In genomic region chr2:95992520-95993272, GRCh38 we compare ENCODE assay signal across 8 cellular contexts. TPM values are rescaled to one million over a fixed set of nuclear protein-coding genes. Genes with fewer than 3 reads are reported as not detected.
DNase-seq lines count a peak whose midpoint lies in the region; ATAC-seq and TF ChIP-seq lines count a peak whose summit lies in the region.
"Not testable (repeated sequence)": the region's sequence is repeated elsewhere in the genome, so short reads cannot be mapped to it uniquely, and the experiment has no call there.

No MANE protein-coding gene starts in this region.

- H3K36me3 Mint-ChIP-seq in CD14-positive monocyte = not testable (repeated sequence)

- TF ChIP-seq CTCF in CD14-positive monocyte (IDR thresholded peaks at IDR 0.05) = peak; percentile 92
- peak; percentile 100 for TF ChIP-seq CTCF in foreskin keratinocyte (conservative IDR thresholded peaks at IDR 0.05)

- H3K36me3 ChIP-seq in adipocyte (ENCODE audit: control insufficient read depth, insufficient read depth, low read length, severe bottlenecking); mucosa of rectum (ENCODE audit: control insufficient read depth in 2 of 2, insufficient read depth in 2 of 2, low read length in 2 of 2): not testable (repeated sequence)

- H3K9me3 ChIP-seq in adipocyte (ENCODE audit: control insufficient read depth, low read length); mucosa of rectum (ENCODE audit: control insufficient read depth in 2 of 2, low read length in 2 of 2): not testable (repeated sequence)

- not testable (repeated sequence) for H3K27ac ChIP-seq in foreskin keratinocyte
- H3K27ac ChIP-seq in mucosa of rectum (ENCODE audit: low read depth in 2 of 2, low read length in 2 of 2) = peak overlapping the region; percentile 83 to 90

- H3K27me3 ChIP-seq in adipocyte (replicated peaks; ENCODE audit: control insufficient read depth, insufficient read depth, low read length); foreskin keratinocyte; mucosa of rectum (ENCODE audit: control insufficient read depth in 2 of 2, insufficient read depth in 2 of 2, low read length in 2 of 2): not testable (repeated sequence)

- H3K27ac Mint-ChIP-seq in CD14-positive monocyte = peak overlapping the region; percentile 65 to 89 (median 82)

- ATAC-seq in GM19438 (IDR thresholded peaks at IDR 0.05; ENCODE audit: low read depth, unreplicated experiment) (peak; percentile 46), HG03432 (IDR thresholded peaks at IDR 0.05; ENCODE audit: unreplicated experiment) (peak; percentile 56), foreskin keratinocyte (peak; percentile 35)

- intact Hi-C loops in CD14-positive monocyte (cut with micrococcal nuclease) = loop anchor here in 1 of 2 donors (10.0 kb wide), 2 partner anchors 182 to 272 kb away; partner anchors contain the start of genes CIAO1 and TMEM127

- peak overlapping the region; percentile 87 to 93 for H3K4me3 Mint-ChIP-seq in CD14-positive monocyte

- not testable (repeated sequence) for DNase-seq in CD14-positive monocyte (ENCODE audit: low spot score)
- peak; percentile 36 for DNase-seq in T follicular helper cell (ENCODE audit: low read depth)
- peak; percentile 64 for DNase-seq in adipocyte (ENCODE audit: low read depth)
- peak; percentile 22 to 68 for DNase-seq in foreskin keratinocyte
- DNase-seq in stimulated activated CD8-positive, alpha-beta memory T cell treated with anti-CD3 and anti-CD28 coated beads, Interleukin-12 subunit alpha, Interleukin-12 subunit beta, amount 100 ng/mL, for 4 hours (ENCODE audit: low read depth) = peak; percentile 14

- not testable (repeated sequence) for H3K9me3 Mint-ChIP-seq in CD14-positive monocyte

- peaks cover 4 to 12% (median 7%) of the 10 kb centered on the region in 3 donors for H3K27me3 Mint-ChIP-seq in CD14-positive monocyte (ENCODE audit: low read depth in 3 of 3)

- H3K4me3 ChIP-seq in adipocyte (ENCODE audit: low read length) (peak overlapping the region; percentile 83), mucosa of rectum (ENCODE audit: low read length in 2 of 2) (peak overlapping the region; percentile 68 to 78)

- peak overlapping the region; percentile 89 for H3K9ac ChIP-seq in adipocyte (ENCODE audit: low read length)
- peak overlapping the region; percentile 82 to 84 for H3K9ac ChIP-seq in mucosa of rectum (ENCODE audit: low read depth in 1 of 2, low read length in 2 of 2)

- not testable (repeated sequence) for H3K4me1 Mint-ChIP-seq in CD14-positive monocyte

- H3K4me1 ChIP-seq in adipocyte (ENCODE audit: control insufficient read depth, insufficient read depth, low read length); foreskin keratinocyte; mucosa of rectum (ENCODE audit: control insufficient read depth in 2 of 2, insufficient read depth in 2 of 2, low read length in 2 of 2): not testable (repeated sequence)

RNA-seq across cellular contexts. Expression of gene ANKRD36C, which starts 1.1 kb away (rescaled TPM):
- polyA plus RNA-seq in CD14-positive monocyte (1 to 10 TPM in 1 of 2 donors, under 1 TPM in 1; 0.95 to 1.1 TPM), foreskin keratinocyte (0.45 and 0.68 TPM in 2 replicates)
- total RNA-seq in foreskin keratinocyte = 13.5 and 15.1 TPM in 2 replicates

RNA-seq across cellular contexts. Expression of gene GPAT2, which starts 42.0 kb away (rescaled TPM):
- polyA plus RNA-seq in CD14-positive monocyte (under 1 TPM; 0.44 to 0.94 TPM), foreskin keratinocyte (3.3 and 4.3 TPM in 2 replicates)
- 2.8 and 4.5 TPM in 2 replicates for total RNA-seq in foreskin keratinocyte
